ENCODE assay signal across 35 cellular contexts in genomic region chr3:56048946-56049345, GRCh38.
"Had no signal": no experiment of that assay in that cellular context is flagged by ENCODE, and none has a peak within 500 bp of the region (broad histone marks: within the 10 kb centered on the region; RNA-seq: fewer than 3 reads in every experiment).

No MANE protein-coding gene starts in this region.

- H3K36me3 ChIP-seq: MG63 had no signal

- H3K27ac ChIP-seq: KMS-11 had no signal

- H3K4me2 ChIP-seq: KMS-11 had no signal

- H3K9me3 ChIP-seq: MG63 had no signal

- H3K4me3 ChIP-seq: MG63 had no signal

- H3K27me3 ChIP-seq: MG63 had no signal

- H3K9ac ChIP-seq: KMS-11 had no signal

- DNase-seq: Karpas-422, Kasumi-1, MG63, MM.1S, MV-4-11, NCI-H1048, NCI-H1092, NCI-H1092 treated with DMSO at 0.1 percent for 48 hours, NCI-H1105, NCI-H1105 treated with DMSO at 0.1 percent for 48 hours, NCI-H1417, NCI-H1417 treated with DMSO at 0.1 percent for 48 hours, NCI-H1436, NCI-H1436 treated with DMSO at 0.1 percent for 48 hours, NCI-H146, NCI-H1694, NCI-H1694 treated with DMSO at 0.1 percent for 48 hours, NCI-H187, NCI-H187 treated with DMSO at 0.1 percent for 48 hours, NCI-H1930, NCI-H2029, NCI-H2029 treated with DMSO at 0.1 percent for 48 hours, NCI-H2081, NCI-H2081 treated with DMSO at 0.1 percent for 48 hours, NCI-H2107, NCI-H2171, NCI-H2171 treated with DMSO at 0.1 percent for 48 hours, NCI-H2227 treated with DMSO at 0.1 percent for 48 hours, NCI-H226, NCI-H345, NCI-H446, NCI-H446 treated with DMSO at 0.1 percent for 48 hours, NCI-H510A, NCI-H510A treated with DMSO at 0.1 percent for 48 hours had no signal
